In genomic region chr20:25541676-25542075, GRCh38 we compare ENCODE assay signal across 19 cellular contexts. TPM values are rescaled to one million over a fixed set of nuclear protein-coding genes. Genes with fewer than 3 reads are reported as not detected.
A peak's percentile ranks its signal among the peaks of the same experiment; 100 is the strongest.
DNase-seq lines count a peak whose midpoint lies in the region; ATAC-seq, FAIRE-seq and TF ChIP-seq lines count a peak whose summit lies in the region.
"Had no signal": no experiment of that assay in that cellular context is flagged by ENCODE, and none has a peak within 500 bp of the region (broad histone marks: within the 10 kb centered on the region; RNA-seq: fewer than 3 reads in every experiment).

No MANE protein-coding gene starts in this region.

- no peaks in the 10 kb centered on the region for H3K27me3 ChIP-seq in right atrium auricular region
- H3K27me3 ChIP-seq: colonic mucosa, tibial nerve had no signal

- no peak for TF ChIP-seq POLR2A in A549 (IDR thresholded peaks at IDR 0.05; ENCODE audit: low read length)

- TF ChIP-seq CTCF in A549 (IDR thresholded peaks at IDR 0.05), result no peak
- no peak for TF ChIP-seq CTCF in fibroblast of the aortic adventitia (IDR thresholded peaks at IDR 0.05; ENCODE audit: insufficient read depth, low read length)
- no peak for TF ChIP-seq CTCF in right atrium auricular region (IDR thresholded peaks at IDR 0.05)

- H3K36me3 Mint-ChIP-seq in T-cell, result no peaks in the 10 kb centered on the region

- H3K4me3 Mint-ChIP-seq in T-cell, result no peak overlapping the region
- H3K4me3 Mint-ChIP-seq: activated CD8-positive, alpha-beta T cell treated with anti-CD3 and anti-CD28 coated beads, Interleukin-2, amount 10 ng/mL, durations not matched to agents 7 days and 5 days had no signal

- no peak for TF ChIP-seq EP300 in A549 (IDR thresholded peaks at IDR 0.05)

- CTCF ChIA-PET in A549 (lab: Yijun Ruan, JAX) (interaction anchor here (0.5 to 1.6 kb wide), 6 partner anchors 12 to 547 kb away, joined by 3 to 5 read pairs (median 4); no protein-coding TSS in a partner anchor), T-cell (lab: Charles Lee) (no interaction called here)

- no peak overlapping the region for H3K27ac Mint-ChIP-seq in T-cell
- H3K27ac Mint-ChIP-seq: activated CD8-positive, alpha-beta T cell treated with anti-CD3 and anti-CD28 coated beads, Interleukin-2, amount 10 ng/mL, durations not matched to agents 7 days and 5 days had no signal

- peak; percentile 12 to 40; a peak in 4 of 6 replicates for ATAC-seq in A549
- ATAC-seq in GM18511 (IDR thresholded peaks at IDR 0.05; ENCODE audit: unreplicated experiment), result peak; percentile 53
- no peak for ATAC-seq in T-cell (replicated peaks in 1 of 4)
- ATAC-seq in GM18907 (IDR thresholded peaks at IDR 0.05; ENCODE audit: unreplicated experiment), result no peak
- ATAC-seq: activated CD8-positive, alpha-beta T cell treated with anti-CD3 and anti-CD28 coated beads, Interleukin-2, amount 10 ng/mL, durations not matched to agents 7 days and 5 days had no signal

- no peaks in the 10 kb centered on the region for H3K9me3 Mint-ChIP-seq in T-cell

- peaks cover 0 to 12% (median 2%) of the 10 kb centered on the region in 3 donors for H3K4me1 Mint-ChIP-seq in T-cell

- H3K4me1 ChIP-seq in A549 (peaks cover 61% of the 10 kb centered on the region), right atrium auricular region (peaks cover 0 to 18% of the 10 kb centered on the region in 2 donors)
- H3K4me1 ChIP-seq: colonic mucosa had no signal

- no peaks in the 10 kb centered on the region for H3K36me3 ChIP-seq in right atrium auricular region
- H3K36me3 ChIP-seq: colonic mucosa, tibial nerve had no signal

- no peak for TF ChIP-seq RAD21 in A549 (conservative IDR thresholded peaks at IDR 0.05 in 1 of 2, IDR thresholded peaks at IDR 0.05 in 1 of 2)

- no peaks in the 10 kb centered on the region for H3K27me3 Mint-ChIP-seq in T-cell

- H3K9me3 ChIP-seq in A549 (no peaks in the 10 kb centered on the region), right atrium auricular region (no peaks in the 10 kb centered on the region)
- H3K9me3 ChIP-seq: colonic mucosa, tibial nerve had no signal

- H3K4me3 ChIP-seq in A549 (0 out of 3 replicates have a peak overlapping the region, but pooled peaks have one; percentile 12), fibroblast of the aortic adventitia (ENCODE audit: low read depth, low read length) (no peak overlapping the region), right atrium auricular region (no peak overlapping the region)
- H3K4me3 ChIP-seq: colonic mucosa, lung, SK-N-MC, tibial nerve had no signal

- POLR2A ChIA-PET in A549 (lab: Yijun Ruan, JAX) (interaction anchor here (1.5 kb wide), 1 partner anchor 83 kb away, joined by 5 read pairs; no protein-coding TSS in a partner anchor), T-cell (lab: Charles Lee) (no interaction called here)

- no peak for DNase-seq in A549 (ENCODE audit: low read depth in 1 of 2, low spot score in 1 of 2)
- DNase-seq in OCI-M1 (lab: John Stamatoyannopoulos, UW), result peak; percentile 6
- DNase-seq in fibroblast of the aortic adventitia (ENCODE audit: low read depth), result peak; percentile 59
- no peak for DNase-seq in T-cell
- no peak for DNase-seq in right atrium auricular region (ENCODE audit: low spot score)
- no peak for DNase-seq in activated CD4-positive, CD25-positive, alpha-beta regulatory T cell (lab: John Stamatoyannopoulos, UW)
- DNase-seq: activated CD8-positive, alpha-beta T cell treated with anti-CD3 and anti-CD28 coated beads, Interleukin-2, amount 10 ng/mL, durations not matched to agents 7 days and 5 days; amygdala; Calu3; colonic mucosa; erythroblast; NCI-H2171; stimulated activated CD8-positive, alpha-beta memory T cell treated with anti-CD3 and anti-CD28 coated beads, Interleukin-4, amount 100 ng/mL, for 48 hours had no signal

- 18% methylated on average over 2 of the region's 2 CpGs for WGBS in A549 (ENCODE audit: missing lambda C conversion rate)

- FAIRE-seq in A549 (lab: Jason Lieb, UNC), result peak; percentile 49

- H3K27ac ChIP-seq in A549, result peak overlapping the region; percentile 80 to 89
- H3K27ac ChIP-seq in right atrium auricular region, result no peak overlapping the region
- H3K27ac ChIP-seq: colonic mucosa, SK-N-MC, tibial nerve had no signal

- peak overlapping the region; percentile 81 for H3K4me2 ChIP-seq in A549

TF ChIP-seq in A549, 52 proteins besides CTCF, POLR2A, EP300 and RAD21:
- TF ChIP-seq ELK1 (IDR thresholded peaks at IDR 0.05; ENCODE audit: low read depth, low read length) (no peak), MAZ (IDR thresholded peaks at IDR 0.05; ENCODE audit: borderline replicate concordance, low read depth, low read length) (no peak), NR3C1 (IDR thresholded peaks at IDR 0.05) (no peak), TFCP2L1 (CRISPR knock-in tag; IDR thresholded peaks at IDR 0.05) (no peak), TP53 (CRISPR knock-in tag; IDR thresholded peaks at IDR 0.05) (no peak), NPAS2 (CRISPR knock-in tag; IDR thresholded peaks at IDR 0.05; ENCODE audit: borderline replicate concordance) (no peak), HMGXB4 (CRISPR knock-in tag; IDR thresholded peaks at IDR 0.05; ENCODE audit: borderline replicate concordance) (no peak), MAX (IDR thresholded peaks at IDR 0.05) (no peak), HES2 (IDR thresholded peaks at IDR 0.05) (no peak), FOSL2 (IDR thresholded peaks at IDR 0.05) (no peak), FOSL2 (CRISPR knock-in tag; IDR thresholded peaks at IDR 0.05) (no peak), CBX2 (IDR thresholded peaks at IDR 0.05; ENCODE audit: borderline replicate concordance, low read depth) (no peak), MYC (IDR thresholded peaks at IDR 0.05; ENCODE audit: borderline replicate concordance, low read length) (no peak), FOXS1 (CRISPR knock-in tag; IDR thresholded peaks at IDR 0.05) (no peak), ZNF302 (CRISPR knock-in tag; IDR thresholded peaks at IDR 0.05) (no peak), PBX3 (IDR thresholded peaks at IDR 0.05) (no peak), SMC3 (IDR thresholded peaks at IDR 0.05) (no peak), MAFK (IDR thresholded peaks at IDR 0.05; ENCODE audit: partially characterized antibody) (no peak), FOSB (CRISPR knock-in tag; IDR thresholded peaks at IDR 0.05) (no peak), EHMT2 (IDR thresholded peaks at IDR 0.05; ENCODE audit: low read depth) (no peak), HOXB5 (CRISPR knock-in tag; IDR thresholded peaks at IDR 0.05) (no peak)

RNA-seq across cellular contexts. Expression of gene NINL, which starts 43.7 kb away (rescaled TPM):
- 15.3 and 22.4 TPM in 2 replicates for polyA plus RNA-seq in A549 (2011; rRNA removed)
- 20.0 and 20.8 TPM in 2 replicates for polyA plus RNA-seq in A549 (2012; cell fraction: cytosol; rRNA removed)
- polyA plus RNA-seq in A549 (2012; cell fraction: nucleus; rRNA removed), result 45.7 and 48.9 TPM in 2 replicates
- polyA plus RNA-seq in A549 (2017; fragmentation: RNase III; extraction: RNeasy Plus Mini Kit Qiagen cat#74134 plus additional on column Dnase treatment), result 13.2 to 23.4 TPM (median 20.2 TPM) in 3 replicates
- 13.1 and 20.6 TPM in 2 replicates for polyA minus RNA-seq in A549 (2011; rRNA and poly(A)+ RNA removed)
- total RNA-seq in fibroblast of the aortic adventitia (ENCODE audit: low replicate concordance), result 6.5 and 31.0 TPM in 2 replicates
- total RNA-seq in T-cell, result 1 to 10 TPM; 1.3 to 4.8 (median 2.7) TPM
- 1 to 10 TPM; 3.7 to 4.8 TPM for total RNA-seq in right atrium auricular region
- total RNA-seq: HT-29 had no signal

Comparison
In these comparisons a context has a peak if more than half of its experiments do, and no peak if none do; other contexts are left out.
1. ATAC-seq: peak in A549 (2 of 2) and GM18511 (single experiment); none in T-cell (0 of 4) and GM18907 (single experiment).
2. DNase-seq: peak in OCI-M1 (single experiment) and fibroblast of the aortic adventitia (single experiment); none in A549 (0 of 2), T-cell (0 of 34), right atrium auricular region (single experiment) and activated CD4-positive, CD25-positive, alpha-beta regulatory T cell (0 of 4).
3. H3K27ac ChIP-seq: peak in A549 (2 of 2); none in right atrium auricular region (0 of 2).